In genomic region chr17:13352747-13353415, GRCh38 we compare ENCODE assay signal across 1 cellular context.
TF ChIP-seq lines count a peak whose summit lies in the region.

No MANE protein-coding gene starts in this region.

TF ChIP-seq in K562, 482 proteins besides CTCF, POLR2A, EP300 and RAD21:
- TF ChIP-seq ATF3 (IDR thresholded peaks at IDR 0.05) (peak; percentile 70), ATF3 (CRISPR knock-in tag; conservative IDR thresholded peaks at IDR 0.05) (no peak), ETS1 (conservative IDR thresholded peaks at IDR 0.05; ENCODE audit: control insufficient read depth, low read depth, low read length) (no peak), PRPF4 (IDR thresholded peaks at IDR 0.05; ENCODE audit: insufficient read depth, low read depth, low read length, poor library complexity, severe bottlenecking) (no peak), CEBPG (CRISPR knock-in tag; IDR thresholded peaks at IDR 0.05) (no peak), CEBPG (tag; conservative IDR thresholded peaks at IDR 0.05 in 1 of 2, IDR thresholded peaks at IDR 0.05 in 1 of 2) (peak; percentile 31 to 38; a peak in 3 of 4 replicates), HOXB6 (CRISPR knock-in tag; IDR thresholded peaks at IDR 0.05; ENCODE audit: borderline replicate concordance) (no peak), HIVEP1 (CRISPR knock-in tag; IDR thresholded peaks at IDR 0.05) (no peak), CEBPB (tag; IDR thresholded peaks at IDR 0.05) (peak; percentile 60)
